In genomic region chr3:111872948-111873347, GRCh38 we compare ENCODE assay signal across 19 cellular contexts. TPM values are rescaled to one million over a fixed set of nuclear protein-coding genes. Genes with fewer than 3 reads are reported as not detected.
DNase-seq lines count a peak whose midpoint lies in the region; ATAC-seq and TF ChIP-seq lines count a peak whose summit lies in the region.
"Had no signal": no experiment of that assay in that cellular context is flagged by ENCODE, and none has a peak within 500 bp of the region (broad histone marks: within the 10 kb centered on the region; RNA-seq: fewer than 3 reads in every experiment).

No MANE protein-coding gene starts in this region.

- H3K27me3 ChIP-seq in mammary epithelial cell (ENCODE audit: insufficient read depth, low read length) (no peaks in the 10 kb centered on the region), RWPE2 (ENCODE audit: insufficient read depth, poor library complexity, severe bottlenecking) (no peaks in the 10 kb centered on the region), smooth muscle cell (ENCODE audit: low read depth) (no peaks in the 10 kb centered on the region), GM23338 (ENCODE audit: insufficient read depth) (no peaks in the 10 kb centered on the region)

- WGBS in mammary epithelial cell (ENCODE audit: low coverage, missing lambda C conversion rate) = 93% methylated on average over 2 of the region's 2 CpGs
- 96% methylated on average over 2 of the region's 2 CpGs for WGBS in smooth muscle cell (ENCODE audit: low lambda C conversion rate)

- CTCF ChIA-PET in mammary epithelial cell (lab: Charles Lee; ENCODE audit: low non-redundant PET) (interaction anchor here (0.8 kb wide), 1 partner anchor 254 kb away, joined by 6 read pairs; no protein-coding TSS in a partner anchor), MCF 10A (lab: Yijun Ruan, JAX) (interaction anchor here (0.7 to 3.3 kb wide), 7 partner anchors 9 to 156 kb away, joined by 3 to 13 read pairs (median 4); no protein-coding TSS in a partner anchor)

- BruUV-seq in mammary epithelial cell (replicated peaks; lab: Mats Ljungman, UMichigan) (no TSS peak), MCF 10A (replicated peaks; lab: Mats Ljungman, UMichigan) (no TSS peak)

- H3K9me3 ChIP-seq in mammary epithelial cell (replicated peaks; ENCODE audit: insufficient read depth, low read length) = no peaks in the 10 kb centered on the region
- no peaks in the 10 kb centered on the region for H3K9me3 ChIP-seq in RWPE2 (ENCODE audit: severe bottlenecking)
- H3K9me3 ChIP-seq in smooth muscle cell (replicated peaks; ENCODE audit: low read depth) = no peaks in the 10 kb centered on the region

- ATAC-seq in RWPE2 (ENCODE audit: low read depth) (no peak), GM23338 (no peak)
- ATAC-seq: K562 had no signal

- H4K20me1 ChIP-seq in mammary epithelial cell (ENCODE audit: insufficient read depth, low read length) (peaks cover 2% of the 10 kb centered on the region), smooth muscle cell (ENCODE audit: low read depth) (peaks cover 60% of the 10 kb centered on the region), GM23338 (replicated peaks; ENCODE audit: insufficient read depth) (no peaks in the 10 kb centered on the region)

- H3K4me1 ChIP-seq in mammary epithelial cell (ENCODE audit: insufficient read depth, low read length) (peaks cover 13% of the 10 kb centered on the region), RWPE2 (ENCODE audit: insufficient read depth, poor library complexity, severe bottlenecking) (peaks cover 18% of the 10 kb centered on the region), smooth muscle cell (ENCODE audit: low read depth) (peaks cover 54% of the 10 kb centered on the region), GM23338 (ENCODE audit: insufficient read depth) (peaks cover 46% of the 10 kb centered on the region)

- TF ChIP-seq CTCF in mammary epithelial cell (conservative IDR thresholded peaks at IDR 0.05 in 1 of 2, IDR thresholded peaks at IDR 0.05 in 1 of 2; ENCODE audit: extremely low read depth in 1 of 2, insufficient read depth in 1 of 2, low read depth in 1 of 2, low read length in 2 of 2) = no peak
- TF ChIP-seq CTCF in MCF 10A (IDR thresholded peaks at IDR 0.05; ENCODE audit: unreplicated experiment) = no peak
- no peak for TF ChIP-seq CTCF in RWPE2 (IDR thresholded peaks at IDR 0.05; ENCODE audit: poor library complexity, severe bottlenecking)
- no peak for TF ChIP-seq CTCF in fibroblast of the aortic adventitia (IDR thresholded peaks at IDR 0.05; ENCODE audit: insufficient read depth, low read length)
- TF ChIP-seq CTCF in smooth muscle cell (IDR thresholded peaks at IDR 0.05; ENCODE audit: borderline replicate concordance, insufficient read depth, poor library complexity, severe bottlenecking) = no peak
- no peak for TF ChIP-seq CTCF in GM23338 (conservative IDR thresholded peaks at IDR 0.05; ENCODE audit: low read depth in 2 of 2)

- DNase-seq in mammary epithelial cell = peak; percentile 12
- DNase-seq in MCF 10A (ENCODE audit: unreplicated experiment) = no peak
- DNase-seq in RWPE2 (ENCODE audit: low spot score) = no peak
- peak; percentile 22 for DNase-seq in fibroblast of the aortic adventitia (ENCODE audit: low read depth)
- no peak for DNase-seq in smooth muscle cell (lab: John Stamatoyannopoulos, UW; ENCODE audit: unreplicated experiment)
- DNase-seq in GM23338 (ENCODE audit: low spot score) = no peak
- no peak for DNase-seq in head of caudate nucleus
- DNase-seq in cerebellar nuclear complex (lab: John Stamatoyannopoulos, UW) = no peak
- DNase-seq: DMS 273 treated with DMSO at 0.1 percent for 48 hours, GDM1, GM23248, NCI-H1105 treated with DMSO at 0.1 percent for 48 hours, NCI-H1694, NCI-H510A treated with DMSO at 0.1 percent for 48 hours, NCI-H774, OCI-M1 had no signal

- H3K9me3 Mint-ChIP-seq in MCF 10A (ENCODE audit: unreplicated experiment) (no peaks in the 10 kb centered on the region), GM23338 (no peaks in the 10 kb centered on the region; the same call in 2 of the 3 replicates)

- H3K4me1 Mint-ChIP-seq in MCF 10A (ENCODE audit: insufficient read depth, unreplicated experiment) = peaks cover 45% of the 10 kb centered on the region
- H3K4me1 Mint-ChIP-seq in GM23338 = peaks cover 46% of the 10 kb centered on the region
- H3K4me1 Mint-ChIP-seq: CD14-positive monocyte had no signal

- H3K9ac ChIP-seq in mammary epithelial cell (ENCODE audit: insufficient read depth, low read length) = no peak overlapping the region
- no peak overlapping the region for H3K9ac ChIP-seq in smooth muscle cell (ENCODE audit: low read depth)

- intact Hi-C loops in mammary epithelial cell (cut with micrococcal nuclease) (no loop called here), MCF 10A (cut with micrococcal nuclease) (no loop called here), head of caudate nucleus (cut with DNase I) (no loop called here)

- H3K4me3 ChIP-seq in mammary epithelial cell (replicated peaks in 1 of 3; ENCODE audit: insufficient read depth in 1 of 3, low read depth in 2 of 3, low read length in 3 of 3) = no peak overlapping the region
- no peak overlapping the region for H3K4me3 ChIP-seq in RWPE2 (ENCODE audit: severe bottlenecking)
- no peak overlapping the region for H3K4me3 ChIP-seq in fibroblast of the aortic adventitia (ENCODE audit: low read depth, low read length)
- no peak overlapping the region for H3K4me3 ChIP-seq in smooth muscle cell
- no peak overlapping the region for H3K4me3 ChIP-seq in GM23338
- H3K4me3 ChIP-seq: GM23248, K562 had no signal

- in situ Hi-C loops in mammary epithelial cell (cut with MboI; ENCODE audit: low sequenced_read_pairs in 2 of 2) = loop anchor here in 1 of 2 donors (25.0 kb wide), 1 partner anchor 286 kb away; the partner anchor contains the start of gene ZBED2

- peaks cover 91% of the 10 kb centered on the region for H3K79me2 ChIP-seq in mammary epithelial cell (ENCODE audit: insufficient read depth, low read length)
- peaks cover 99% of the 10 kb centered on the region for H3K79me2 ChIP-seq in smooth muscle cell (ENCODE audit: low read depth)
- peaks cover 69% of the 10 kb centered on the region for H3K79me2 ChIP-seq in GM23338 (replicated peaks; ENCODE audit: insufficient read depth)

- no peak overlapping the region for H3K27ac Mint-ChIP-seq in MCF 10A (ENCODE audit: low read depth, unreplicated experiment)
- H3K27ac Mint-ChIP-seq in GM23338 = no peak overlapping the region

- no peak overlapping the region for H2AFZ ChIP-seq in mammary epithelial cell (ENCODE audit: low read depth, low read length)
- no peak overlapping the region for H2AFZ ChIP-seq in smooth muscle cell (ENCODE audit: low read depth)
- no peak overlapping the region for H2AFZ ChIP-seq in GM23338
- H2AFZ ChIP-seq: GM23248 had no signal

- H3K4me3 Mint-ChIP-seq in MCF 10A (ENCODE audit: unreplicated experiment) (no peak overlapping the region), GM23338 (no peak overlapping the region)

- POLR2A ChIA-PET in MCF 10A (lab: Yijun Ruan, JAX) = interaction anchor here (1.2 to 1.7 kb wide), 3 partner anchors 13 to 31 kb away, joined by 3 to 5 read pairs (median 4); no protein-coding TSS in a partner anchor

- H3K36me3 ChIP-seq in mammary epithelial cell (ENCODE audit: insufficient read depth, low read length) (peaks cover 10% of the 10 kb centered on the region), RWPE2 (ENCODE audit: low read depth) (peaks cover 58% of the 10 kb centered on the region), smooth muscle cell (ENCODE audit: low read depth) (no peaks in the 10 kb centered on the region), GM23338 (ENCODE audit: insufficient read depth) (no peaks in the 10 kb centered on the region)

- peaks cover 78% of the 10 kb centered on the region for H3K36me3 Mint-ChIP-seq in MCF 10A (ENCODE audit: insufficient read depth, unreplicated experiment)
- peaks cover 9% of the 10 kb centered on the region for H3K36me3 Mint-ChIP-seq in GM23338 (ENCODE audit: low read depth)
- H3K36me3 Mint-ChIP-seq: CD14-positive monocyte had no signal

- H3K4me2 ChIP-seq in mammary epithelial cell (ENCODE audit: insufficient read depth, low read depth, low read length) (no peak overlapping the region), smooth muscle cell (no peak overlapping the region), GM23338 (no peak overlapping the region)

- H3F3A ChIP-seq in smooth muscle cell (ENCODE audit: low read depth) (peaks cover 12% of the 10 kb centered on the region), GM23338 (replicated peaks; ENCODE audit: low read depth) (no peaks in the 10 kb centered on the region)

- dilution Hi-C loops in mammary epithelial cell (cut with HindIII; ENCODE audit: low sequenced_read_pairs) = no loop called here

- H3K9me2 ChIP-seq in GM23338 (ENCODE audit: insufficient read depth) = no peaks in the 10 kb centered on the region

- H3K27me3 Mint-ChIP-seq in MCF 10A (ENCODE audit: insufficient read depth, unreplicated experiment) (no peaks in the 10 kb centered on the region), GM23338 (ENCODE audit: insufficient read depth, low read depth, poor library complexity) (no peaks in the 10 kb centered on the region)

- no peak overlapping the region for H3K27ac ChIP-seq in mammary epithelial cell (ENCODE audit: insufficient read depth, low read depth, low read length)
- H3K27ac ChIP-seq in RWPE2 (ENCODE audit: poor library complexity, severe bottlenecking) = peak overlapping the region; percentile 56
- peak overlapping the region; percentile 63 for H3K27ac ChIP-seq in smooth muscle cell (ENCODE audit: low read depth)
- H3K27ac ChIP-seq in GM23338 (ENCODE audit: low read depth) = no peak overlapping the region
- H3K27ac ChIP-seq: 22Rv1, GM23248 had no signal

TF ChIP-seq in GM23338, 12 proteins besides CTCF, POLR2A, EP300 and RAD21 (continues in another document):
- TF ChIP-seq JUNB (IDR thresholded peaks at IDR 0.05; ENCODE audit: unreplicated experiment) = no peak

RNA-seq across cellular contexts. Expression of gene PHLDB2, which starts 13.9 kb away (rescaled TPM):
- total RNA-seq in mammary epithelial cell (100 to 1,000 TPM in 1 of 2 donors, 10 to 100 TPM in 1; 95.5 to 153 TPM), MCF 10A (2022) (89.8 and 109 TPM in 2 replicates), fibroblast of the aortic adventitia (ENCODE audit: low replicate concordance) (61.9 and 79.2 TPM in 2 replicates), smooth muscle cell (79.7 and 93.3 TPM in 2 replicates)
- polyA plus RNA-seq in mammary epithelial cell (21.1 TPM), smooth muscle cell (40.5 and 45.4 TPM in 2 replicates), GM23338 (2016; fragmentation: Nextera tagmentation; extraction: Ambion mirVana) (17.5 and 19.5 TPM in 2 replicates)
- 55.5 TPM for polyA minus RNA-seq in mammary epithelial cell
- total RNA-seq in GM23338 (2014; rRNA removed; shearing (Covaris generic)) = 33.7 and 35.3 TPM in 2 replicates
- polyA plus RNA-seq: K562 had no signal

Comparison
In these comparisons a context has a peak if more than half of its experiments do, and no peak if none do; other contexts are left out.
1. DNase-seq: peak in mammary epithelial cell (single experiment) and fibroblast of the aortic adventitia (single experiment); none in MCF 10A (single experiment), RWPE2 (single experiment), smooth muscle cell (single experiment), GM23338 (single experiment), head of caudate nucleus (0 of 42) and cerebellar nuclear complex (0 of 2).
2. H3K27ac ChIP-seq: peak in RWPE2 (single experiment) and smooth muscle cell (single experiment); none in mammary epithelial cell (single experiment) and GM23338 (single experiment).